Comparison of ENCODE assay signal across 13 cellular contexts in the genomic region with DNA sequence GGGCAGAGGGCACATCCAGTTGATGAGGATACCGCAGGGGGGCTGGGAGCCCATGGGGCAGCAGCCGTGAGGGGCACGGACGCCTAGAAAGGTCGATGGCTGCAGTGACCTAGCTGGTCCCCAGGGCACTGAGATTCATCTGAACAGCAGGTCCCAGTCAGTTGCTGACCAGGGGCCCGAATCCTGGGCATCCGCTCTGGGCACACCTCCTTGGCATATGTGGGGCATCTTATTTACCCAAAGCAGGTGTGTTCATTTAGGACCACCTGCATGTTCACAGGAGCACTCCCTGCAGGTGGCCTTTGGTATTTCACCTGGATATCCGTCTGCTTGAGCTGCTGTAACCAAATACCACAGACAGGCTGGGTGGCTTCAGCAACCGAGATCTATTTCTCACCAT.
DNase-seq lines count a peak whose midpoint lies in the region; ATAC-seq and TF ChIP-seq lines count a peak whose summit lies in the region.
"Had no signal": no experiment of that assay in that cellular context is flagged by ENCODE, and none has a peak within 500 bp of the region (broad histone marks: within the 10 kb centered on the region; RNA-seq: fewer than 3 reads in every experiment).

No MANE protein-coding gene starts in this region.

- WGBS in neuronal stem cell (ENCODE audit: extremely low coverage in 2 of 2, insufficient read length in 2 of 2, insufficient replicate concordance in 1 of 2), 2 donors = no CpG with 5 or more reads among the region's 9 CpGs

- H3K4me2 ChIP-seq in neuronal stem cell (ENCODE audit: insufficient read depth, low read length, poor library complexity, severe bottlenecking) = no peak overlapping the region

- H3K4ac ChIP-seq in neuronal stem cell (ENCODE audit: low read length) = no peak overlapping the region

- H3K4me3 Mint-ChIP-seq in chondrocyte (ENCODE audit: unreplicated experiment) = no peak overlapping the region
- H3K4me3 Mint-ChIP-seq: stimulated activated naive CD8-positive, alpha-beta T cell treated with anti-CD3 and anti-CD28 coated beads, Interleukin-15, Interleukin-2, amounts not matched to agents 100 ng/mL and 50 ng/mL, for 24 hours had no signal

- TF ChIP-seq POLR2A in GM18505 (IDR thresholded peaks at IDR 0.05; ENCODE audit: borderline replicate concordance, extremely low read depth, insufficient read depth, insufficient read length) = no peak

- H3K9me3 ChIP-seq in neuronal stem cell (replicated peaks in 1 of 2; ENCODE audit: control insufficient read depth in 2 of 2, insufficient read depth in 1 of 2, low read depth in 1 of 2, low read length in 2 of 2) = peaks cover 12 to 15% of the 10 kb centered on the region in 2 donors
- H3K9me3 ChIP-seq: pancreas had no signal

- no peak overlapping the region for H2AFZ ChIP-seq in neuronal stem cell (ENCODE audit: low read length)

- no peak overlapping the region for H3K4me3 ChIP-seq in neuronal stem cell (ENCODE audit: low read length in 2 of 2)
- H3K4me3 ChIP-seq: body of pancreas, pancreas had no signal

- H3K23ac ChIP-seq in neuronal stem cell (ENCODE audit: low read depth, low read length, poor library complexity) = peak overlapping the region; percentile 25

- peak overlapping the region; percentile 24 for H3K18ac ChIP-seq in neuronal stem cell (ENCODE audit: low read length)

- no peak overlapping the region for H3K14ac ChIP-seq in neuronal stem cell (ENCODE audit: low read length)

- no peak overlapping the region for H4K8ac ChIP-seq in neuronal stem cell (ENCODE audit: low read depth, low read length)

- no peaks in the 10 kb centered on the region for H3K4me1 Mint-ChIP-seq in chondrocyte (ENCODE audit: low read depth)

- peaks cover 0 to 3% (median 0%) of the 10 kb centered on the region in 3 experiments for H3K27me3 ChIP-seq in neuronal stem cell (ENCODE audit: control insufficient read depth in 3 of 3, insufficient read depth in 3 of 3, low read depth in 1 of 3, low read length in 3 of 3)
- H3K27me3 ChIP-seq: body of pancreas, pancreas had no signal

- H3K9me3 Mint-ChIP-seq in chondrocyte (ENCODE audit: low read depth) = peaks cover 17% of the 10 kb centered on the region

- peak; percentile 29 for DNase-seq in NCI-H82 (lab: John Stamatoyannopoulos, UW)
- DNase-seq in NCI-H82 treated with DMSO at 0.1 percent for 48 hours (lab: John Stamatoyannopoulos, UW; ENCODE audit: unreplicated experiment) = no peak
- DNase-seq in HT-29 (ENCODE audit: low spot score) = peak; percentile 31
- no peak for DNase-seq in chondrocyte (ENCODE audit: low spot score)
- DNase-seq in neuronal stem cell (ENCODE audit: low spot score) = no peak
- no peak for DNase-seq in NCI-H2029 (lab: John Stamatoyannopoulos, UW)
- no peak for DNase-seq in EL
- DNase-seq: OCI-M1; pancreas; stimulated activated CD4-positive, alpha-beta T cell treated with anti-CD3 and anti-CD28 coated beads, Interleukin-1b, Interleukin-23, amount 100 ng/mL, for 48 hours had no signal

- no peak overlapping the region for H2BK15ac ChIP-seq in neuronal stem cell (ENCODE audit: low read length)

- peak; percentile 28 for TF ChIP-seq CTCF in chondrocyte (IDR thresholded peaks at IDR 0.05)

- H2BK5ac ChIP-seq in neuronal stem cell (ENCODE audit: low read length) = no peak overlapping the region

- H2AK5ac ChIP-seq in neuronal stem cell (ENCODE audit: low read depth, low read length) = no peak overlapping the region

- H3K36me3 ChIP-seq in neuronal stem cell (replicated peaks in 1 of 2; ENCODE audit: control insufficient read depth in 2 of 2, insufficient read depth in 2 of 2, low read length in 2 of 2) = no peaks in the 10 kb centered on the region
- H3K36me3 ChIP-seq: pancreas had no signal

- no peak overlapping the region for H4K91ac ChIP-seq in neuronal stem cell (ENCODE audit: low read depth, low read length, poor library complexity)

- peaks cover 5% of the 10 kb centered on the region for H3K36me3 Mint-ChIP-seq in chondrocyte (ENCODE audit: low read depth)

- peaks cover 5% of the 10 kb centered on the region for H3K79me1 ChIP-seq in neuronal stem cell (ENCODE audit: low read depth, low read length)

- no peak overlapping the region for H2BK12ac ChIP-seq in neuronal stem cell (ENCODE audit: low read length)

- ATAC-seq in GM18505 (IDR thresholded peaks at IDR 0.05; ENCODE audit: unreplicated experiment) = no peak
- ATAC-seq: body of pancreas, pancreas had no signal

- no peak overlapping the region for H3K27ac Mint-ChIP-seq in chondrocyte (ENCODE audit: unreplicated experiment)
- H3K27ac Mint-ChIP-seq: stimulated activated naive CD8-positive, alpha-beta T cell treated with anti-CD3 and anti-CD28 coated beads, Interleukin-15, Interleukin-2, amounts not matched to agents 100 ng/mL and 50 ng/mL, for 24 hours had no signal

- no peak overlapping the region for H3K27ac ChIP-seq in neuronal stem cell (replicated peaks; ENCODE audit: low read length)
- H3K27ac ChIP-seq: body of pancreas, pancreas had no signal

- no peak overlapping the region for H3K9ac ChIP-seq in neuronal stem cell (ENCODE audit: low read depth, low read length, poor library complexity)

- H3K27me3 Mint-ChIP-seq in chondrocyte (ENCODE audit: low read depth) = peaks cover 3% of the 10 kb centered on the region
- H3K27me3 Mint-ChIP-seq: stimulated activated naive CD8-positive, alpha-beta T cell treated with anti-CD3 and anti-CD28 coated beads, Interleukin-15, Interleukin-2, amounts not matched to agents 100 ng/mL and 50 ng/mL, for 24 hours had no signal

- H3K4me1 ChIP-seq in neuronal stem cell (ENCODE audit: control insufficient read depth in 2 of 2, insufficient read depth in 1 of 2, low read depth in 1 of 2, low read length in 2 of 2) = peaks cover 0 to 7% of the 10 kb centered on the region in 2 donors
- H3K4me1 ChIP-seq: body of pancreas, pancreas had no signal

- H2BK120ac ChIP-seq in neuronal stem cell (ENCODE audit: low read depth, low read length) = no peak overlapping the region

Comparison
In these comparisons a context has a peak if more than half of its experiments do, and no peak if none do; other contexts are left out.
1. DNase-seq: peak in NCI-H82 (single experiment) and HT-29 (single experiment); none in NCI-H82 treated with DMSO at 0.1 percent for 48 hours (single experiment), chondrocyte (single experiment), neuronal stem cell (single experiment), NCI-H2029 (single experiment) and EL (single experiment).